In genomic region chr14:88013750-88014349, GRCh38 we compare ENCODE assay signal across 8 cellular contexts. TPM values are rescaled to one million over a fixed set of nuclear protein-coding genes. Genes with fewer than 3 reads are reported as not detected.
DNase-seq lines count a peak whose midpoint lies in the region; ATAC-seq and TF ChIP-seq lines count a peak whose summit lies in the region.

No MANE protein-coding gene starts in this region.

- peak; percentile 74 for DNase-seq in AG10803 (ENCODE audit: low read depth)
- peak; percentile 38 for DNase-seq in NCI-H1092 (lab: John Stamatoyannopoulos, UW)
- peak; percentile 71 for DNase-seq in SK-N-DZ (ENCODE audit: low spot score)
- DNase-seq in choroid plexus epithelial cell (ENCODE audit: low read depth), result peak; percentile 82
- DNase-seq in left lobe of liver (ENCODE audit: low spot score), result peak; percentile 74
- peak; percentile 12 to 13 for DNase-seq in stimulated activated CD8-positive, alpha-beta memory T cell treated with anti-CD3 and anti-CD28 coated beads, Interleukin-7, amount 100 ng/mL, for 4 hours (ENCODE audit: low read depth in 2 of 2)

- H3K4me3 ChIP-seq in AG10803 (ENCODE audit: low read length) (no peak overlapping the region), choroid plexus epithelial cell (ENCODE audit: low read depth, low read length) (no peak overlapping the region)

- ATAC-seq in GM18502 (IDR thresholded peaks at IDR 0.05; ENCODE audit: poor library complexity, unreplicated experiment) (peak; percentile 97), HG02798 (IDR thresholded peaks at IDR 0.05; ENCODE audit: poor library complexity, unreplicated experiment) (peak; percentile 94), left lobe of liver (peak; percentile 100)

- peak; percentile 91 for TF ChIP-seq CTCF in AG10803 (conservative IDR thresholded peaks at IDR 0.05; ENCODE audit: low read length)
- peak; percentile 89 for TF ChIP-seq CTCF in choroid plexus epithelial cell (conservative IDR thresholded peaks at IDR 0.05; ENCODE audit: low read depth, low read length)

RNA-seq across cellular contexts. Expression of gene GPR65, which starts 8.9 kb away (rescaled TPM):
- polyA plus RNA-seq in SK-N-DZ (2014; cell fraction: cytosol; rRNA removed), result not detected in 2 replicates
- not detected in 2 replicates for polyA plus RNA-seq in SK-N-DZ (2014; cell fraction: nucleus; rRNA removed)
- total RNA-seq in left lobe of liver, result 0.78 TPM

RNA-seq across cellular contexts. Expression of gene GALC, which starts 20.9 kb away (rescaled TPM):
- 4.4 and 6.1 TPM in 2 replicates for polyA plus RNA-seq in SK-N-DZ (2014; cell fraction: cytosol; rRNA removed)
- polyA plus RNA-seq in SK-N-DZ (2014; cell fraction: nucleus; rRNA removed), result 3.2 and 8.3 TPM in 2 replicates
- 7.6 TPM for total RNA-seq in left lobe of liver

Comparison
In these comparisons a context has a peak if more than half of its experiments do, and no peak if none do; other contexts are left out.
1. DNase-seq: peak in every context shown above with its lines; median percentile 82 in choroid plexus epithelial cell; 74 in AG10803; 74 in left lobe of liver; 71 in SK-N-DZ; 38 in NCI-H1092; 12 in stimulated activated CD8-positive, alpha-beta memory T cell treated with anti-CD3 and anti-CD28 coated beads, Interleukin-7, amount 100 ng/mL, for 4 hours.